ENCODE assay signal across 8 cellular contexts in genomic region chr21:42466700-42467612, GRCh38.
DNase-seq lines count a peak whose midpoint lies in the region; ATAC-seq and TF ChIP-seq lines count a peak whose summit lies in the region.

No MANE protein-coding gene starts in this region.

- peak; percentile 35; the same call in 1 of the 2 replicates for TF ChIP-seq CTCF in AG10803 (conservative IDR thresholded peaks at IDR 0.05; ENCODE audit: low read length)
- TF ChIP-seq CTCF in GM13977 (IDR thresholded peaks at IDR 0.05; ENCODE audit: extremely low read depth, insufficient read depth, missing control alignments), result peak; percentile 53

- H3K27me3 Mint-ChIP-seq in stimulated activated naive CD8-positive, alpha-beta T cell treated with anti-CD3 and anti-CD28 coated beads, Interleukin-15, amount 100 ng/mL, for 72 hours, result peaks cover 7% of the 10 kb centered on the region

- in situ Hi-C loops in GM13977 (cut with MboI; ENCODE audit: low pct_unique_long_range_greater_than_20kb, low sequenced_read_pairs, unreplicated experiment), result no loop called here

- H3K36me3 ChIP-seq in duodenal mucosa (ENCODE audit: control insufficient read depth in 1 of 2, insufficient read depth in 2 of 2, low read length in 2 of 2), result no peaks in the 10 kb centered on the region
- no peaks in the 10 kb centered on the region for H3K36me3 ChIP-seq in effector memory CD4-positive, alpha-beta T cell (ENCODE audit: control insufficient read depth, insufficient read depth, low read length)

- H3K9me3 Mint-ChIP-seq in stimulated activated naive CD8-positive, alpha-beta T cell treated with anti-CD3 and anti-CD28 coated beads, Interleukin-15, amount 100 ng/mL, for 72 hours, result no peaks in the 10 kb centered on the region

- H3K27ac ChIP-seq in duodenal mucosa (ENCODE audit: low read depth, low read length), result no peak overlapping the region
- H3K27ac ChIP-seq in effector memory CD4-positive, alpha-beta T cell (ENCODE audit: insufficient read depth, low read length, poor library complexity, severe bottlenecking), result no peak overlapping the region

- H3K27me3 ChIP-seq in duodenal mucosa (ENCODE audit: control insufficient read depth in 1 of 2, insufficient read depth in 2 of 2, low read length in 2 of 2), result no peaks in the 10 kb centered on the region
- H3K27me3 ChIP-seq in effector memory CD4-positive, alpha-beta T cell (replicated peaks; ENCODE audit: control insufficient read depth, insufficient read depth, low read length, poor library complexity, severe bottlenecking), result no peaks in the 10 kb centered on the region

- H3K4me1 Mint-ChIP-seq in stimulated activated naive CD8-positive, alpha-beta T cell treated with anti-CD3 and anti-CD28 coated beads, Interleukin-15, amount 100 ng/mL, for 72 hours, result peaks cover 54% of the 10 kb centered on the region

- H3K27ac Mint-ChIP-seq in stimulated activated naive CD8-positive, alpha-beta T cell treated with anti-CD3 and anti-CD28 coated beads, Interleukin-15, amount 100 ng/mL, for 72 hours, result no peak overlapping the region

- no peak for ATAC-seq in stimulated activated naive CD8-positive, alpha-beta T cell treated with anti-CD3 and anti-CD28 coated beads, Interleukin-15, amount 100 ng/mL, for 72 hours

- H3K9ac ChIP-seq in duodenal mucosa (ENCODE audit: low read depth in 1 of 2, low read length in 2 of 2), result no peak overlapping the region

- peaks cover 73 to 80% of the 10 kb centered on the region in 2 donors for H3K4me1 ChIP-seq in duodenal mucosa (ENCODE audit: control insufficient read depth in 1 of 2, insufficient read depth in 2 of 2, low read length in 2 of 2)
- H3K4me1 ChIP-seq in effector memory CD4-positive, alpha-beta T cell (ENCODE audit: control insufficient read depth, insufficient read depth, low read length, poor library complexity, severe bottlenecking), result peaks cover 20% of the 10 kb centered on the region

- H3K4me3 Mint-ChIP-seq in stimulated activated naive CD8-positive, alpha-beta T cell treated with anti-CD3 and anti-CD28 coated beads, Interleukin-15, amount 100 ng/mL, for 72 hours, result no peak overlapping the region

- H3K9me3 ChIP-seq in duodenal mucosa (ENCODE audit: control insufficient read depth in 1 of 2, low read length in 2 of 2), result no peaks in the 10 kb centered on the region
- H3K9me3 ChIP-seq in effector memory CD4-positive, alpha-beta T cell (ENCODE audit: control insufficient read depth, low read length), result no peaks in the 10 kb centered on the region

- DNase-seq in AG10803 (ENCODE audit: low read depth) (peak; percentile 11), GM13977 (ENCODE audit: low spot score) (peak; percentile 56), NOMO-1 (lab: John Stamatoyannopoulos, UW; ENCODE audit: unreplicated experiment in 2 of 2) (peak; percentile 5 to 25), pons (ENCODE audit: low spot score) (peak; percentile 22)
- no peak for DNase-seq in activated CD4-positive, CD25-positive, alpha-beta regulatory T cell (lab: John Stamatoyannopoulos, UW)
- DNase-seq in effector memory CD4-positive, alpha-beta T cell, result no peak
- no peak for DNase-seq in stimulated activated naive CD8-positive, alpha-beta T cell treated with anti-CD3 and anti-CD28 coated beads, Interleukin-15, amount 100 ng/mL, for 72 hours

- H3K4me3 ChIP-seq in AG10803 (ENCODE audit: low read length) (no peak overlapping the region), duodenal mucosa (ENCODE audit: low read depth in 1 of 2, low read length in 2 of 2) (peak overlapping the region; percentile 3 to 23)
- no peak overlapping the region for H3K4me3 ChIP-seq in effector memory CD4-positive, alpha-beta T cell (ENCODE audit: insufficient read depth, low read depth, low read length, poor library complexity, severe bottlenecking)

Comparison
In these comparisons a context has a peak if more than half of its experiments do, and no peak if none do; other contexts are left out.
1. DNase-seq: peak in AG10803 (single experiment), GM13977 (single experiment), NOMO-1 (2 of 2) and pons (single experiment); none in activated CD4-positive, CD25-positive, alpha-beta regulatory T cell (0 of 4), effector memory CD4-positive, alpha-beta T cell (0 of 3) and stimulated activated naive CD8-positive, alpha-beta T cell treated with anti-CD3 and anti-CD28 coated beads, Interleukin-15, amount 100 ng/mL, for 72 hours (0 of 2).
2. H3K4me3 ChIP-seq: peak in duodenal mucosa (2 of 2); none in AG10803 (single experiment) and effector memory CD4-positive, alpha-beta T cell (single experiment).